Comparison of ENCODE assay signal across 12 cellular contexts in the genomic region with DNA sequence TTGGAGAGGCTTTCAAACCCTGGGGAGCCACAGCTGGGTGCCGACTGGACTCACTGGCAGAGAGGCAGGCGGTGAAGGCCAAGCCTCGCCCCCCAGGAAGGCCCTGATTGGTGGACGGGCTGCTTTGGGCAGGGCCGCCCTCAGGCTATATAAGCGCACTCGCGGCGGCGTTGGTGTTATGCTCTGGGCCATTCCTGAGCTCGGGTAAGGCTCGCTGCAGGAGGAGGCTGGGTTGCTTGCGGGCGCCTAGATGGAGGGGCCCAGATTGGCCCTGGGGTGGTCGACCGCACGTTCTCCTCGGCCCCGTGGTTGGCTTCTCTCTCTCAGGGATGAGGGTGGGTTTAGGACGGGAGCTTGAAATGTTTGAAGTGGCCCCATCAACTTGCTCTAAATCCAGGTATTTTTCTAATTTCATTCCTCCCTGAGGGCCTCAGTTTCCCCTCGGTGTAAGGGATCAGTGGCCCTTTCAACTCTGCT. TPM values are rescaled to one million over a fixed set of nuclear protein-coding genes. Genes with fewer than 3 reads are reported as not detected.
DNase-seq lines count a peak whose midpoint lies in the region; ATAC-seq, FAIRE-seq and TF ChIP-seq lines count a peak whose summit lies in the region.
"Had no signal": no experiment of that assay in that cellular context is flagged by ENCODE, and none has a peak within 500 bp of the region (broad histone marks: within the 10 kb centered on the region; RNA-seq: fewer than 3 reads in every experiment).

Gene SPDYC, plus strand, starts transcription at position 176 of the 477 bp plus-strand sequence. CDS start 1,125 bp downstream, outside the sequence.

- no peaks in the 10 kb centered on the region for H3K9me2 ChIP-seq in Loucy (replicated peaks; ENCODE audit: low read depth, low read length)

- H3K27ac Mint-ChIP-seq in astrocyte (ENCODE audit: unreplicated experiment), result peak within 1 kb of the TSS; percentile 65
- peak within 1 kb of the TSS; percentile 97 to 98 for H3K27ac Mint-ChIP-seq in natural killer cell
- H3K27ac Mint-ChIP-seq: brain had no signal

- H2AFZ ChIP-seq in Loucy (ENCODE audit: low read length), result peak within 1 kb of the TSS; percentile 86
- H2AFZ ChIP-seq in astrocyte (ENCODE audit: low read depth, low read length), result peak within 1 kb of the TSS; percentile 81

- TF ChIP-seq CTCF in Loucy (conservative IDR thresholded peaks at IDR 0.05; ENCODE audit: low read length) (no peak), astrocyte (IDR thresholded peaks at IDR 0.05; ENCODE audit: insufficient read depth, low read depth, low read length) (no peak), natural killer cell (IDR thresholded peaks at IDR 0.05) (no peak), sigmoid colon (IDR thresholded peaks at IDR 0.05) (no peak)

- FAIRE-seq in astrocyte (lab: Jason Lieb, UNC), result no peak

- TF ChIP-seq EP300 in sigmoid colon (IDR thresholded peaks at IDR 0.05), result no peak

- no peaks in the 10 kb centered on the region for H3K27me3 ChIP-seq in Loucy (ENCODE audit: insufficient read depth, low read length, poor library complexity, severe bottlenecking)
- no peaks in the 10 kb centered on the region for H3K27me3 ChIP-seq in astrocyte (ENCODE audit: insufficient read depth, low read length)
- no peaks in the 10 kb centered on the region for H3K27me3 ChIP-seq in sigmoid colon

- no peaks in the 10 kb centered on the region for H3F3A ChIP-seq in Loucy (ENCODE audit: low read depth)

- H3K27me3 Mint-ChIP-seq in astrocyte (ENCODE audit: low read depth, unreplicated experiment), result no peaks in the 10 kb centered on the region
- no peaks in the 10 kb centered on the region for H3K27me3 Mint-ChIP-seq in natural killer cell (ENCODE audit: low read depth in 2 of 2)

- peak within 1 kb of the TSS; percentile 19 for H3K4me3 ChIP-seq in Loucy (ENCODE audit: low read length, poor library complexity, severe bottlenecking)
- no peak within 1 kb of the TSS for H3K4me3 ChIP-seq in astrocyte (ENCODE audit: insufficient read depth, low read depth, low read length)
- H3K4me3 ChIP-seq in sigmoid colon, result no peak within 1 kb of the TSS
- H3K4me3 ChIP-seq: lower lobe of right lung had no signal

- H3K4me1 ChIP-seq in Loucy (ENCODE audit: insufficient read depth, low read length, poor library complexity, severe bottlenecking) (peaks cover 15% of the 10 kb centered on the region), astrocyte (ENCODE audit: insufficient read depth, low read length) (no peaks in the 10 kb centered on the region), sigmoid colon (no peaks in the 10 kb centered on the region)
- H3K4me1 ChIP-seq: lower lobe of right lung had no signal

- no peaks in the 10 kb centered on the region for H3K4me1 Mint-ChIP-seq in astrocyte (ENCODE audit: low read depth, unreplicated experiment)
- peaks cover 11 to 15% of the 10 kb centered on the region in 2 donors for H3K4me1 Mint-ChIP-seq in natural killer cell
- H3K4me1 Mint-ChIP-seq: brain had no signal

- intact Hi-C loops in natural killer cell (cut with micrococcal nuclease), result no loop called here
- intact Hi-C loops in sigmoid colon (cut with DNase I), result no loop called here

- H3K9me3 ChIP-seq in Loucy (ENCODE audit: insufficient read depth, low read depth, low read length), result no peaks in the 10 kb centered on the region
- H3K9me3 ChIP-seq in astrocyte (ENCODE audit: insufficient read depth, low read depth, low read length), result no peaks in the 10 kb centered on the region
- no peaks in the 10 kb centered on the region for H3K9me3 ChIP-seq in sigmoid colon
- H3K9me3 ChIP-seq: lower lobe of right lung had no signal

- H3K9me3 Mint-ChIP-seq in astrocyte (ENCODE audit: unreplicated experiment) (no peaks in the 10 kb centered on the region), natural killer cell (no peaks in the 10 kb centered on the region)
- H3K9me3 Mint-ChIP-seq: brain had no signal

- no peak for TF ChIP-seq POLR2A in sigmoid colon (IDR thresholded peaks at IDR 0.05)

- WGBS in sigmoid colon, 2 donors, result 95% methylated on average over 21 of the region's 21 CpGs

- DNase-seq in CMK (ENCODE audit: low read depth) (peak; percentile 64), astrocyte (ENCODE audit: low read depth) (no peak), natural killer cell (no peak), NCI-H526 treated with DMSO at 0.1 percent for 48 hours (lab: John Stamatoyannopoulos, UW) (no peak), sigmoid colon (no peak), NCI-H2196 (lab: John Stamatoyannopoulos, UW; ENCODE audit: unreplicated experiment) (no peak), NCI-H2029 treated with DMSO at 0.1 percent for 48 hours (lab: John Stamatoyannopoulos, UW) (no peak)
- DNase-seq: DMS53, lower lobe of right lung had no signal

- H3K36me3 ChIP-seq in Loucy (ENCODE audit: insufficient read depth, low read length) (no peaks in the 10 kb centered on the region), astrocyte (ENCODE audit: insufficient read depth, low read length) (no peaks in the 10 kb centered on the region), sigmoid colon (no peaks in the 10 kb centered on the region)
- H3K36me3 ChIP-seq: lower lobe of right lung had no signal

- H3K4me2 ChIP-seq in Loucy (ENCODE audit: low read depth, low read length, poor library complexity, severe bottlenecking) (peak within 1 kb of the TSS; percentile 9), astrocyte (ENCODE audit: low read length) (peak within 1 kb of the TSS; percentile 17)

- H3K27ac ChIP-seq in astrocyte (ENCODE audit: low read depth, low read length) (peak within 1 kb of the TSS; percentile 50), sigmoid colon (no peak within 1 kb of the TSS)
- H3K27ac ChIP-seq: lower lobe of right lung had no signal

- no peaks in the 10 kb centered on the region for H3K36me3 Mint-ChIP-seq in astrocyte (ENCODE audit: low read depth, unreplicated experiment)
- H3K36me3 Mint-ChIP-seq in natural killer cell, result no peaks in the 10 kb centered on the region
- H3K36me3 Mint-ChIP-seq: brain had no signal

- H3K9ac ChIP-seq in Loucy (ENCODE audit: low read depth, low read length, poor library complexity, severe bottlenecking) (peak within 1 kb of the TSS; percentile 55), astrocyte (ENCODE audit: low read length) (peak within 1 kb of the TSS; percentile 44)

- no peak for ATAC-seq in natural killer cell

- H3K4me3 Mint-ChIP-seq in astrocyte (ENCODE audit: unreplicated experiment) (no peak within 1 kb of the TSS), natural killer cell (peak within 1 kb of the TSS; percentile 83)
- H3K4me3 Mint-ChIP-seq: brain had no signal

- no peaks in the 10 kb centered on the region for H3K79me2 ChIP-seq in Loucy (ENCODE audit: insufficient read depth, low read length)
- no peaks in the 10 kb centered on the region for H3K79me2 ChIP-seq in astrocyte (ENCODE audit: insufficient read depth, low read length)

- no peaks in the 10 kb centered on the region for H4K20me1 ChIP-seq in Loucy (ENCODE audit: insufficient read depth, low read length, poor library complexity, severe bottlenecking)
- H4K20me1 ChIP-seq in astrocyte (ENCODE audit: insufficient read depth, low read length), result no peaks in the 10 kb centered on the region

RNA-seq across cellular contexts. Expression of gene SPDYC, which starts in this region (rescaled TPM):
- total RNA-seq in astrocyte (not detected in 2 replicates), natural killer cell (not detected), sigmoid colon (not detected)
- polyA plus RNA-seq in sigmoid colon, result not detected
- total RNA-seq: lower lobe of right lung, M059J had no signal
